22 cellular contexts compared by ENCODE assay signal in genomic region chr11:40252236-40252635, GRCh38.
A peak's percentile ranks its signal among the peaks of the same experiment; 100 is the strongest.
DNase-seq lines count a peak whose midpoint lies in the region; ATAC-seq and TF ChIP-seq lines count a peak whose summit lies in the region.
"Had no signal": no experiment of that assay in that cellular context is flagged by ENCODE, and none has a peak within 500 bp of the region (broad histone marks: within the 10 kb centered on the region; RNA-seq: fewer than 3 reads in every experiment).

No MANE protein-coding gene starts in this region.

- peak overlapping the region; percentile 10; the same call in 1 of the 2 replicates for H3K4me2 ChIP-seq in OCI-LY3 (ENCODE audit: low read length)
- H3K4me2 ChIP-seq in GM23248 (ENCODE audit: unreplicated experiment): no peak overlapping the region
- H3K4me2 ChIP-seq: BLaER1 had no signal

- H2AFZ ChIP-seq in OCI-LY3 (ENCODE audit: low read depth, low read length) (no peak overlapping the region), GM23248 (no peak overlapping the region)

- H3K9me3 Mint-ChIP-seq in activated CD4-positive, alpha-beta T cell treated with anti-CD3 and anti-CD28 coated beads for 36 hours (ENCODE audit: low read depth): peaks cover 9% of the 10 kb centered on the region

- POLR2A ChIA-PET in activated CD4-positive, alpha-beta T cell treated with anti-CD3 and anti-CD28 coated beads for 36 hours (lab: Charles Lee): no interaction called here

- H3K4me1 Mint-ChIP-seq in activated CD4-positive, alpha-beta T cell treated with anti-CD3 and anti-CD28 coated beads for 36 hours: no peaks in the 10 kb centered on the region
- H3K4me1 Mint-ChIP-seq: CD4-positive, CD25-positive, alpha-beta regulatory T cell had no signal

- no peaks in the 10 kb centered on the region for H3K9me3 ChIP-seq in OCI-LY3 (ENCODE audit: insufficient read depth, low read length)
- H3K9me3 ChIP-seq in GM23248 (ENCODE audit: low read depth): no peaks in the 10 kb centered on the region
- no peaks in the 10 kb centered on the region for H3K9me3 ChIP-seq in suprapubic skin
- no peaks in the 10 kb centered on the region for H3K9me3 ChIP-seq in psoas muscle
- H3K9me3 ChIP-seq: BLaER1, Peyer's patch had no signal

- no peaks in the 10 kb centered on the region for H3K27me3 Mint-ChIP-seq in activated CD4-positive, alpha-beta T cell treated with anti-CD3 and anti-CD28 coated beads for 36 hours
- H3K27me3 Mint-ChIP-seq: CD4-positive, CD25-positive, alpha-beta regulatory T cell had no signal

- H3K27me3 ChIP-seq in OCI-LY3 (ENCODE audit: low read depth, low read length): no peaks in the 10 kb centered on the region; the same call in 1 of the 2 replicates
- no peaks in the 10 kb centered on the region for H3K27me3 ChIP-seq in GM23248 (replicated peaks; ENCODE audit: insufficient read depth)
- H3K27me3 ChIP-seq in suprapubic skin: no peaks in the 10 kb centered on the region
- H3K27me3 ChIP-seq in psoas muscle (ENCODE audit: insufficient read depth in 3 of 3, low read length in 2 of 3): no peaks in the 10 kb centered on the region
- H3K27me3 ChIP-seq: BLaER1, Peyer's patch had no signal

- in situ Hi-C loops in GM23248 (cut with MboI): no loop called here

- no peak for TF ChIP-seq CTCF in OCI-LY3 (IDR thresholded peaks at IDR 0.05; ENCODE audit: low read depth, low read length)
- TF ChIP-seq CTCF in suprapubic skin (IDR thresholded peaks at IDR 0.05): no peak
- no peak for TF ChIP-seq CTCF in psoas muscle (IDR thresholded peaks at IDR 0.05)

- no peak for TF ChIP-seq EP300 in suprapubic skin (IDR thresholded peaks at IDR 0.05)

- H3K27ac ChIP-seq in OCI-LY3 (ENCODE audit: low read length) (no peak overlapping the region), GM23248 (no peak overlapping the region), suprapubic skin (no peak overlapping the region), psoas muscle (no peak overlapping the region)
- H3K27ac ChIP-seq: BLaER1, Peyer's patch, SK-N-MC had no signal

- H3K4me3 ChIP-seq in OCI-LY3 (ENCODE audit: low read length) (no peak overlapping the region), GM23248 (no peak overlapping the region), suprapubic skin (no peak overlapping the region), psoas muscle (no peak overlapping the region)
- H3K4me3 ChIP-seq: BLaER1, Peyer's patch, SK-N-MC had no signal

- CTCF ChIA-PET in activated CD4-positive, alpha-beta T cell treated with anti-CD3 and anti-CD28 coated beads for 36 hours (lab: Charles Lee): no interaction called here

- H3F3A ChIP-seq in GM23248 (ENCODE audit: insufficient read depth): no peaks in the 10 kb centered on the region

- no peaks in the 10 kb centered on the region for H3K36me3 Mint-ChIP-seq in activated CD4-positive, alpha-beta T cell treated with anti-CD3 and anti-CD28 coated beads for 36 hours (ENCODE audit: low read depth)
- H3K36me3 Mint-ChIP-seq: CD4-positive, CD25-positive, alpha-beta regulatory T cell had no signal

- H3K4me1 ChIP-seq in OCI-LY3 (ENCODE audit: low read length) (peaks cover 7% of the 10 kb centered on the region), GM23248 (ENCODE audit: insufficient read depth) (no peaks in the 10 kb centered on the region), suprapubic skin (no peaks in the 10 kb centered on the region), psoas muscle (no peaks in the 10 kb centered on the region)
- H3K4me1 ChIP-seq: BLaER1, Peyer's patch had no signal

- H3K9ac ChIP-seq in OCI-LY3 (ENCODE audit: low read length) (no peak overlapping the region), GM23248 (no peak overlapping the region)
- H3K9ac ChIP-seq: BLaER1 had no signal

- TF ChIP-seq POLR2A in suprapubic skin (IDR thresholded peaks at IDR 0.05): no peak

- no peaks in the 10 kb centered on the region for H3K79me2 ChIP-seq in OCI-LY3 (ENCODE audit: low read length)
- H3K79me2 ChIP-seq in GM23248 (ENCODE audit: insufficient read depth): no peaks in the 10 kb centered on the region

- no peak overlapping the region for H3K27ac Mint-ChIP-seq in activated CD4-positive, alpha-beta T cell treated with anti-CD3 and anti-CD28 coated beads for 36 hours
- H3K27ac Mint-ChIP-seq: CD4-positive, CD25-positive, alpha-beta regulatory T cell had no signal

- H3K4me3 Mint-ChIP-seq in activated CD4-positive, alpha-beta T cell treated with anti-CD3 and anti-CD28 coated beads for 36 hours: no peak overlapping the region
- H3K4me3 Mint-ChIP-seq: CD4-positive, CD25-positive, alpha-beta regulatory T cell had no signal

- intact Hi-C loops in psoas muscle (cut with DNase I): no loop called here
- intact Hi-C loops in activated CD4-positive, alpha-beta T cell treated with anti-CD3 and anti-CD28 coated beads for 36 hours (cut with DNase I, micrococcal nuclease): no loop called here

- H3K36me3 ChIP-seq in OCI-LY3 (replicated peaks; ENCODE audit: low read depth, low read length) (no peaks in the 10 kb centered on the region), GM23248 (ENCODE audit: low read depth) (no peaks in the 10 kb centered on the region), suprapubic skin (no peaks in the 10 kb centered on the region), psoas muscle (ENCODE audit: insufficient read depth in 1 of 2, low read depth in 1 of 2) (no peaks in the 10 kb centered on the region)
- H3K36me3 ChIP-seq: BLaER1, Peyer's patch had no signal

- 3 to 5% methylated on average over 4 of the region's 4 CpGs for WGBS in GM23248 (ENCODE audit: low coverage in 1 of 2, low lambda C conversion rate in 2 of 2, missing lambda C conversion rate in 2 of 2), 2 experiments
- 81% methylated on average over 4 of the region's 4 CpGs for WGBS in suprapubic skin
- WGBS in psoas muscle, 3 donors: 78 to 86% (median 83%) methylated on average over 4 of the region's 4 CpGs

- no peaks in the 10 kb centered on the region for H3K9me2 ChIP-seq in GM23248 (ENCODE audit: insufficient read depth)

- H4K20me1 ChIP-seq in OCI-LY3 (ENCODE audit: insufficient read depth, low read length): no peaks in the 10 kb centered on the region
- H4K20me1 ChIP-seq in GM23248 (ENCODE audit: insufficient read depth): no peaks in the 10 kb centered on the region
- H4K20me1 ChIP-seq: BLaER1 had no signal

- peak; percentile 57 for ATAC-seq in GM18858 (IDR thresholded peaks at IDR 0.05; ENCODE audit: unreplicated experiment)
- no peak for ATAC-seq in psoas muscle
- no peak for ATAC-seq in activated CD4-positive, alpha-beta T cell treated with anti-CD3 and anti-CD28 coated beads for 36 hours

- DNase-seq in H4 (ENCODE audit: low spot score) (peak; percentile 25), GM23248 (no peak), suprapubic skin (ENCODE audit: low spot score in 2 of 2) (no peak), psoas muscle (no peak)
- DNase-seq in activated CD4-positive, alpha-beta T cell treated with anti-CD3 and anti-CD28 coated beads for 36 hours: no peak
- DNase-seq: CD4-positive, CD25-positive, alpha-beta regulatory T cell; DMS153; DND-41; IMR-90; KG1; MM.1S; NCI-H1694; NCI-H2029 treated with DMSO at 0.1 percent for 48 hours; NCI-H446 treated with DMSO at 0.1 percent for 48 hours; NCI-H526 treated with DMSO at 0.1 percent for 48 hours; OCI-M1; Peyer's patch; SIG-M5 had no signal
